In the genomic region with DNA sequence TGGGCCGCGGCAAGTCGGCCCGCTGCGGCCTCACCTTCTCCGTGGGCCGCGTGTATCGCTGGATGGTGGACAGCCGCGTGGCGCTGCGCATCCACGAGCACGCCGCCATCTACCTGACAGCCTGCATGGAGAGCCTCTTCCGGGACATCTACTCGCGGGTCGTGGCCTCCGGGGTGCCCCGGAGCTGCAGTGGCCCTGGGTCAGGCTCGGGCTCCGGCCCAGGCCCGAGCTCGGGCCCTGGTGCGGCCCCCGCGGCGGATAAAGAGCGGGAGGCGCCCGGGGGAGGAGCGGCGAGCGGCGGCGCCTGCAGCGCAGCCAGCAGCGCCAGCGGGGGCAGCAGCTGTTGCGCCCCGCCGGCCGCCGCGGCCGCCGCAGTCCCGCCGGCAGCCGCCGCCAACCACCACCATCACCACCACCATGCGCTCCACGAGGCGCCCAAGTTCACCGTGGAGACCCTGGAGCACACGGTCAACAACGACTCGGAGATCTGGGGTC, we compare ENCODE assay signal across 8 cellular contexts.
DNase-seq lines count a peak whose midpoint lies in the region; ATAC-seq and TF ChIP-seq lines count a peak whose summit lies in the region.

No MANE protein-coding gene starts in this region.

- no peak for TF ChIP-seq RAD21 in IMR-90 (IDR thresholded peaks at IDR 0.05; ENCODE audit: low read length)

- in situ Hi-C loops in IMR-90 (cut with MboI; ENCODE audit: low sequenced_read_pairs): loop anchor here (10.0 kb wide), 2 partner anchors 185 to 295 kb away; no protein-coding TSS in a partner anchor
- in situ Hi-C loops in brain microvascular endothelial cell (cut with HindIII; ENCODE audit: low pct_ligation_motif_present, low sequenced_read_pairs): no loop called here

- H3K18ac ChIP-seq in IMR-90 (ENCODE audit: low read depth, low read length): no peak overlapping the region

- no TSS peak for BruUV-seq in IMR-90 (replicated peaks; lab: Mats Ljungman, UMichigan)

- CTCF ChIA-PET in IMR-90 (lab: Yijun Ruan, JAX): interaction anchor here (1.7 kb wide), 1 partner anchor 34 kb away, joined by 4 read pairs; no protein-coding TSS in a partner anchor

- TF ChIP-seq POLR2A in IMR-90 (IDR thresholded peaks at IDR 0.05; ENCODE audit: low read depth, low read length): no peak

- no peak for DNase-seq in AG09309 (ENCODE audit: low read depth)
- DNase-seq in IMR-90: no peak
- DNase-seq in brain microvascular endothelial cell: no peak
- DNase-seq in kidney glomerular epithelial cell (lab: John Stamatoyannopoulos, UW): no peak
- no peak for DNase-seq in GF-D8 (lab: John Stamatoyannopoulos, UW)

- no peaks in the 10 kb centered on the region for H4K20me1 ChIP-seq in IMR-90 (ENCODE audit: insufficient read depth, low read length)

- no peak overlapping the region for H3K14ac ChIP-seq in IMR-90 (replicated peaks; ENCODE audit: low read depth, low read length)

- no peak overlapping the region for H3K9ac ChIP-seq in IMR-90 (ENCODE audit: low read depth, low read length)

- no peak for ATAC-seq in IMR-90 (ENCODE audit: low read depth)
- no peak for ATAC-seq in HG03460 (IDR thresholded peaks at IDR 0.05; ENCODE audit: unreplicated experiment)
- no peak for ATAC-seq in HG03159 (IDR thresholded peaks at IDR 0.05; ENCODE audit: unreplicated experiment)

- peak overlapping the region; percentile 96 for H3K4me2 ChIP-seq in IMR-90 (ENCODE audit: low read depth, low read length)

- H3K4ac ChIP-seq in IMR-90 (ENCODE audit: low read depth, low read length): no peak overlapping the region

- peaks cover 15% of the 10 kb centered on the region for H3K27me3 ChIP-seq in IMR-90 (ENCODE audit: control insufficient read depth, insufficient read depth, low read length)
- no peaks in the 10 kb centered on the region for H3K27me3 ChIP-seq in brain microvascular endothelial cell (replicated peaks)
- H3K27me3 ChIP-seq in mononuclear cell (ENCODE audit: insufficient read depth, low read length): peaks cover 11% of the 10 kb centered on the region

- H3K27ac ChIP-seq in IMR-90 (ENCODE audit: insufficient read depth, low read length): no peak overlapping the region; the same call in 1 of the 2 replicates
- no peak overlapping the region for H3K27ac ChIP-seq in brain microvascular endothelial cell

- no peak overlapping the region for H4K8ac ChIP-seq in IMR-90 (ENCODE audit: low read depth in 2 of 2, low read length in 2 of 2)

- no peak overlapping the region for H2AK5ac ChIP-seq in IMR-90 (ENCODE audit: low read depth, low read length)

- intact Hi-C loops in IMR-90 (cut with micrococcal nuclease): loop anchor here (2.0 kb wide), 2 partner anchors 83 to 189 kb away; no protein-coding TSS in a partner anchor

- peak overlapping the region; percentile 90 for H2AFZ ChIP-seq in IMR-90 (replicated peaks; ENCODE audit: low read length, poor library complexity)

- H3K23ac ChIP-seq in IMR-90 (ENCODE audit: low read depth, low read length): no peak overlapping the region; the same call in 1 of the 2 replicates

- H3K4me1 ChIP-seq in IMR-90 (ENCODE audit: control insufficient read depth, insufficient read depth, low read length) (no peaks in the 10 kb centered on the region; the same call in 1 of the 2 replicates), mononuclear cell (ENCODE audit: insufficient read depth, low read length) (peaks cover 54% of the 10 kb centered on the region)

- H4K91ac ChIP-seq in IMR-90 (ENCODE audit: insufficient read depth, low read depth, low read length): no peak overlapping the region

- no peak overlapping the region for H2BK5ac ChIP-seq in IMR-90 (ENCODE audit: low read depth, low read length, poor library complexity, severe bottlenecking)

- H3K4me3 ChIP-seq in AG09309 (ENCODE audit: control insufficient read depth, low read depth, low read length) (peak overlapping the region; percentile 38), IMR-90 (ENCODE audit: insufficient read depth, low read depth, low read length) (peak overlapping the region; percentile 48), brain microvascular endothelial cell (ENCODE audit: low read depth, low read length) (peak overlapping the region; percentile 67), mononuclear cell (ENCODE audit: low read length) (peak overlapping the region; percentile 49)

- TF ChIP-seq CTCF in AG09309 (IDR thresholded peaks at IDR 0.05; ENCODE audit: control insufficient read depth, insufficient read depth, low read depth, low read length, missing control alignments): no peak
- TF ChIP-seq CTCF in IMR-90 (conservative IDR thresholded peaks at IDR 0.05; ENCODE audit: low read depth, low read length): no peak
- no peak for TF ChIP-seq CTCF in brain microvascular endothelial cell (IDR thresholded peaks at IDR 0.05; ENCODE audit: low read depth, low read length, missing control alignments)

- WGBS in IMR-90 (ENCODE audit: extremely low coverage in 2 of 2, insufficient read length in 1 of 2), 2 experiments: 2% methylated on average over 31 of the region's 60 CpGs; no CpG with 5 or more reads in 1 of the 2 experiments

- peak overlapping the region; percentile 47 for H2AK9ac ChIP-seq in IMR-90 (replicated peaks; ENCODE audit: low read depth, low read length, poor library complexity)

- H2BK120ac ChIP-seq in IMR-90 (ENCODE audit: low read depth, low read length): no peak overlapping the region

- no peaks in the 10 kb centered on the region for H3K79me1 ChIP-seq in IMR-90 (ENCODE audit: low read depth in 1 of 2, low read length in 2 of 2)

- no peaks in the 10 kb centered on the region for H3K36me3 ChIP-seq in IMR-90 (ENCODE audit: control insufficient read depth, insufficient read depth, low read length)
- no peaks in the 10 kb centered on the region for H3K36me3 ChIP-seq in brain microvascular endothelial cell (replicated peaks)

- no peaks in the 10 kb centered on the region for H3K9me1 ChIP-seq in IMR-90 (ENCODE audit: insufficient read depth, low read length)

- no peak overlapping the region for H4K5ac ChIP-seq in IMR-90 (ENCODE audit: low read depth, low read length)

- dilution Hi-C loops in IMR-90 (cut with HindIII; ENCODE audit: low sequenced_read_pairs, unreplicated experiment): no loop called here

- H3K9me3 ChIP-seq in IMR-90 (ENCODE audit: control insufficient read depth, insufficient read depth, low read length) (no peaks in the 10 kb centered on the region), mononuclear cell (ENCODE audit: low read depth, low read length) (no peaks in the 10 kb centered on the region)

- POLR2A ChIA-PET in IMR-90 (lab: Charles Lee; ENCODE audit: unreplicated experiment): interaction anchor here (1.2 kb wide), 1 partner anchor 914 kb away, joined by 6 read pairs; no protein-coding TSS in a partner anchor

- H3K56ac ChIP-seq in IMR-90 (ENCODE audit: extremely low read depth, insufficient read depth, low read length): no peak overlapping the region

- no peak overlapping the region for H2BK15ac ChIP-seq in IMR-90 (ENCODE audit: low read depth, low read length)

- H2BK20ac ChIP-seq in IMR-90 (ENCODE audit: low read depth, low read length): no peak overlapping the region

TF ChIP-seq in IMR-90, 13 proteins besides CTCF, POLR2A, EP300 and RAD21:
- TF ChIP-seq RCOR1 (IDR thresholded peaks at IDR 0.05; ENCODE audit: insufficient replicate concordance, low read length) (no peak), RFX5 (IDR thresholded peaks at IDR 0.05; ENCODE audit: low read depth, low read length) (no peak), FOS (IDR thresholded peaks at IDR 0.05; ENCODE audit: low read depth, low read length) (no peak), MAFK (IDR thresholded peaks at IDR 0.05; ENCODE audit: low read depth, low read length) (no peak), MAZ (IDR thresholded peaks at IDR 0.05; ENCODE audit: borderline replicate concordance, low read depth, low read length) (no peak), CEBPB (IDR thresholded peaks at IDR 0.05; ENCODE audit: low read depth, low read length) (no peak)
- TF ChIP-seq, protein P1, sequence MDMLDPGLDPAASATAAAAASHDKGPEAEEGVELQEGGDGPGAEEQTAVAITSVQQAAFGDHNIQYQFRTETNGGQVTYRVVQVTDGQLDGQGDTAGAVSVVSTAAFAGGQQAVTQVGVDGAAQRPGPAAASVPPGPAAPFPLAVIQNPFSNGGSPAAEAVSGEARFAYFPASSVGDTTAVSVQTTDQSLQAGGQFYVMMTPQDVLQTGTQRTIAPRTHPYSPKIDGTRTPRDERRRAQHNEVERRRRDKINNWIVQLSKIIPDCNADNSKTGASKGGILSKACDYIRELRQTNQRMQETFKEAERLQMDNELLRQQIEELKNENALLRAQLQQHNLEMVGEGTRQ (IDR thresholded peaks at IDR 0.05; ENCODE audit: low read depth, low read length): no peak
